In genomic region chr2:167192833-167193232, GRCh38 we compare ENCODE assay signal across 20 cellular contexts.
DNase-seq lines count a peak whose midpoint lies in the region; FAIRE-seq and TF ChIP-seq lines count a peak whose summit lies in the region.
"Had no signal": no experiment of that assay in that cellular context is flagged by ENCODE, and none has a peak within 500 bp of the region (broad histone marks: within the 10 kb centered on the region; RNA-seq: fewer than 3 reads in every experiment).

No MANE protein-coding gene starts in this region.

- H3K36me3 ChIP-seq in ACC112 (ENCODE audit: insufficient read depth, low read length) (no peaks in the 10 kb centered on the region), keratinocyte (ENCODE audit: control insufficient read depth in 2 of 2, extremely low read depth in 1 of 2, insufficient read depth in 2 of 2, low read length in 2 of 2) (no peaks in the 10 kb centered on the region)
- H3K36me3 ChIP-seq in effector memory CD4-positive, alpha-beta T cell (ENCODE audit: control insufficient read depth, insufficient read depth, low read length) = no peaks in the 10 kb centered on the region
- H3K36me3 ChIP-seq: stomach had no signal

- H3K79me2 ChIP-seq in ACC112 (ENCODE audit: control insufficient read depth, insufficient read depth, low read length, unreplicated experiment) (no peaks in the 10 kb centered on the region), keratinocyte (ENCODE audit: control insufficient read depth, insufficient read depth, low read length) (no peaks in the 10 kb centered on the region)

- H3K27ac Mint-ChIP-seq in type B pancreatic cell = no peak overlapping the region
- H3K27ac Mint-ChIP-seq: activated CD4-positive, alpha-beta T cell treated with anti-CD3 and anti-CD28 coated beads for 36 hours; nephron had no signal

- H3K4me1 ChIP-seq in ACC112 (ENCODE audit: control insufficient read depth, insufficient read depth, low read length, unreplicated experiment) (peaks cover 61% of the 10 kb centered on the region), keratinocyte (ENCODE audit: control insufficient read depth, extremely low read depth, insufficient read depth, low read length) (no peaks in the 10 kb centered on the region)
- H3K4me1 ChIP-seq in effector memory CD4-positive, alpha-beta T cell (ENCODE audit: control insufficient read depth, insufficient read depth, low read length, poor library complexity, severe bottlenecking) = no peaks in the 10 kb centered on the region

- H3K4me2 ChIP-seq in keratinocyte (ENCODE audit: control insufficient read depth, extremely low read depth, insufficient read depth, low read depth, low read length) = no peak overlapping the region

- H2AFZ ChIP-seq in ACC112 (ENCODE audit: low read length, unreplicated experiment) (no peak overlapping the region), keratinocyte (ENCODE audit: control insufficient read depth, low read length) (no peak overlapping the region)

- peaks cover 4% of the 10 kb centered on the region for H3K4me1 Mint-ChIP-seq in type B pancreatic cell (ENCODE audit: unreplicated experiment)

- peak; percentile 72 for FAIRE-seq in keratinocyte (lab: Jason Lieb, UNC)
- FAIRE-seq: GM12892, islet of Langerhans had no signal

- no peak for TF ChIP-seq CTCF in astrocyte of the spinal cord (IDR thresholded peaks at IDR 0.05; ENCODE audit: low read depth, low read length)
- no peak for TF ChIP-seq CTCF in keratinocyte (optimal IDR thresholded peaks at IDR 0.05 in 1 of 3, IDR thresholded peaks at IDR 0.05 in 1 of 3, conservative IDR thresholded peaks at IDR 0.05 in 1 of 3; ENCODE audit: extremely low read depth in 1 of 3, insufficient read depth in 2 of 3, low read length in 3 of 3)
- no peak for TF ChIP-seq CTCF in type B pancreatic cell (conservative IDR thresholded peaks at IDR 0.05)

- no peaks in the 10 kb centered on the region for H3K9me3 ChIP-seq in keratinocyte (ENCODE audit: control insufficient read depth, low read depth, low read length)
- H3K9me3 ChIP-seq in effector memory CD4-positive, alpha-beta T cell (ENCODE audit: control insufficient read depth, low read length) = no peaks in the 10 kb centered on the region
- H3K9me3 ChIP-seq: stomach had no signal

- H3K4me3 Mint-ChIP-seq in type B pancreatic cell = no peak overlapping the region
- H3K4me3 Mint-ChIP-seq: activated CD4-positive, alpha-beta T cell treated with anti-CD3 and anti-CD28 coated beads for 36 hours; nephron had no signal

- dilution Hi-C loops in keratinocyte (cut with MboI; ENCODE audit: extremely low pct_ligation_motif_present, low sequenced_read_pairs) = no loop called here

- H3K36me3 Mint-ChIP-seq in type B pancreatic cell = no peaks in the 10 kb centered on the region

- H3K27me3 ChIP-seq in ACC112 (ENCODE audit: insufficient read depth, low read length) = no peaks in the 10 kb centered on the region
- H3K27me3 ChIP-seq in keratinocyte (ENCODE audit: control insufficient read depth, extremely low read depth, insufficient read depth, low read length) = no peaks in the 10 kb centered on the region
- no peaks in the 10 kb centered on the region for H3K27me3 ChIP-seq in effector memory CD4-positive, alpha-beta T cell (replicated peaks; ENCODE audit: control insufficient read depth, insufficient read depth, low read length, poor library complexity, severe bottlenecking)
- H3K27me3 ChIP-seq: stomach had no signal

- peak; percentile 83 for DNase-seq in HCEC 1CT
- DNase-seq in astrocyte of the spinal cord (ENCODE audit: low read depth, low spot score) = peak; percentile 84
- no peak for DNase-seq in keratinocyte (ENCODE audit: low read depth, low spot score)
- DNase-seq in effector memory CD4-positive, alpha-beta T cell = no peak
- DNase-seq in HK-2 (ENCODE audit: unreplicated experiment) = no peak
- DNase-seq in type B pancreatic cell (ENCODE audit: extremely low spot score, unreplicated experiment) = no peak
- DNase-seq in stimulated activated CD8-positive, alpha-beta memory T cell treated with anti-CD3 and anti-CD28 coated beads, Interleukin-4, amount 100 ng/mL, for 48 hours = no peak
- DNase-seq: activated CD4-positive, alpha-beta T cell treated with anti-CD3 and anti-CD28 coated beads for 36 hours; activated gamma-delta T cell; GF-D8; KBM-7; mesendoderm; NCI-H1048; NCI-H524 treated with DMSO at 0.1 percent for 48 hours; stomach had no signal

- no peaks in the 10 kb centered on the region for H4K20me1 ChIP-seq in keratinocyte (ENCODE audit: control insufficient read depth, extremely low read depth, insufficient read depth, low read length)

- H3K27ac ChIP-seq in ACC112 (ENCODE audit: low read depth, low read length) = peak overlapping the region; percentile 55
- peak overlapping the region; percentile 44 for H3K27ac ChIP-seq in keratinocyte (ENCODE audit: control insufficient read depth, insufficient read depth, low read length)
- no peak overlapping the region for H3K27ac ChIP-seq in effector memory CD4-positive, alpha-beta T cell (ENCODE audit: insufficient read depth, low read length, poor library complexity, severe bottlenecking)
- H3K27ac ChIP-seq: HL-60, stomach had no signal

- no peaks in the 10 kb centered on the region for H3K9me1 ChIP-seq in keratinocyte (ENCODE audit: control insufficient read depth, extremely low read depth, insufficient read depth, low read length)

- in situ Hi-C loops in astrocyte of the spinal cord (cut with HindIII; ENCODE audit: low sequenced_read_pairs) = no loop called here

- no peaks in the 10 kb centered on the region for H3K9me3 Mint-ChIP-seq in type B pancreatic cell
- H3K9me3 Mint-ChIP-seq: nephron had no signal

- H3K4me3 ChIP-seq in ACC112 (ENCODE audit: low read depth, low read length) = peak overlapping the region; percentile 36; the same call in 1 of the 2 replicates
- no peak overlapping the region for H3K4me3 ChIP-seq in astrocyte of the spinal cord (ENCODE audit: low read depth, low read length)
- no peak overlapping the region for H3K4me3 ChIP-seq in keratinocyte (ENCODE audit: control insufficient read depth in 2 of 3, extremely low read depth in 1 of 3, insufficient read depth in 2 of 3, low read depth in 1 of 3, low read length in 3 of 3)
- H3K4me3 ChIP-seq in effector memory CD4-positive, alpha-beta T cell (ENCODE audit: insufficient read depth, low read depth, low read length, poor library complexity, severe bottlenecking) = no peak overlapping the region
- H3K4me3 ChIP-seq: stomach had no signal

- H3K27me3 Mint-ChIP-seq in type B pancreatic cell = no peaks in the 10 kb centered on the region
- H3K27me3 Mint-ChIP-seq: activated CD4-positive, alpha-beta T cell treated with anti-CD3 and anti-CD28 coated beads for 36 hours had no signal

- H3K9ac ChIP-seq in keratinocyte (ENCODE audit: control insufficient read depth, extremely low read depth, insufficient read depth, low read length) = no peak overlapping the region

Comparison
In these comparisons a context has a peak if more than half of its experiments do, and no peak if none do; other contexts are left out.
1. DNase-seq: peak in HCEC 1CT (single experiment) and astrocyte of the spinal cord (single experiment); none in keratinocyte (single experiment), effector memory CD4-positive, alpha-beta T cell (0 of 3), HK-2 (single experiment), type B pancreatic cell (single experiment) and stimulated activated CD8-positive, alpha-beta memory T cell treated with anti-CD3 and anti-CD28 coated beads, Interleukin-4, amount 100 ng/mL, for 48 hours (single experiment).